In the genomic region with DNA sequence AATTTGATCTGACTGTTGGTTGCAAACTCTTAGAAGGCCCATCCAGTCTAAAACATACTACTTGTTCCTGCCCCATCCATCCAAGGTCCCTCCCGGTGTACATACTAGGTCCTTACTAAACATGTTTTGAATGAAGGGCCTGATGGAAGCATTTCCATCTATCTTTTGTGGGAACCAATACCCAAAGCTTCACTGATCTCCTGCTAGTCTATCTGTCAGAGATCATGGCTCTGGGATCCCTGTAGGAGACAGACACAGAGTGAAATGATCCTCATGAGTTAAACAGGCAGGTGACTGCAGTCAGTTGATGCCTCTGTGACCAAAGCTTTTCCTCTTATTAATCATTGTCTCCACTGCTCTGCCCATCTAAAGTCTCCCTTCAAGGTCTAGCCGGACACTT, we compare ENCODE assay signal across 34 cellular contexts.
"Had no signal": no experiment of that assay in that cellular context is flagged by ENCODE, and none has a peak within 500 bp of the region (broad histone marks: within the 10 kb centered on the region; RNA-seq: fewer than 3 reads in every experiment).

No MANE protein-coding gene starts in this region.

- H3K9me3 ChIP-seq: MG63 had no signal

- H3K27me3 ChIP-seq: MG63 had no signal

- DNase-seq: Karpas-422, Kasumi-1, MG63, MM.1S, MV-4-11, NCI-H1048, NCI-H1092, NCI-H1092 treated with DMSO at 0.1 percent for 48 hours, NCI-H1105, NCI-H1105 treated with DMSO at 0.1 percent for 48 hours, NCI-H1417, NCI-H1417 treated with DMSO at 0.1 percent for 48 hours, NCI-H1436, NCI-H1436 treated with DMSO at 0.1 percent for 48 hours, NCI-H146, NCI-H1694, NCI-H1694 treated with DMSO at 0.1 percent for 48 hours, NCI-H187, NCI-H187 treated with DMSO at 0.1 percent for 48 hours, NCI-H1930, NCI-H2029, NCI-H2029 treated with DMSO at 0.1 percent for 48 hours, NCI-H2081, NCI-H2081 treated with DMSO at 0.1 percent for 48 hours, NCI-H2107, NCI-H2171, NCI-H2171 treated with DMSO at 0.1 percent for 48 hours, NCI-H2227 treated with DMSO at 0.1 percent for 48 hours, NCI-H226, NCI-H345, NCI-H446, NCI-H446 treated with DMSO at 0.1 percent for 48 hours, NCI-H510A, NCI-H510A treated with DMSO at 0.1 percent for 48 hours had no signal

- H3K36me3 ChIP-seq: MG63 had no signal

- H3K4me3 ChIP-seq: MG63 had no signal
